In genomic region chr17:8693328-8693727, GRCh38 we compare ENCODE assay signal across 1 cellular context.
TF ChIP-seq lines count a peak whose summit lies in the region.

No MANE protein-coding gene starts in this region.

TF ChIP-seq in IMR-90, 13 proteins besides CTCF, POLR2A, EP300 and RAD21:
- TF ChIP-seq FOS (IDR thresholded peaks at IDR 0.05; ENCODE audit: low read depth, low read length), result no peak
- TF ChIP-seq MAZ (IDR thresholded peaks at IDR 0.05; ENCODE audit: borderline replicate concordance, low read depth, low read length), result no peak
- no peak for TF ChIP-seq CHD1 (IDR thresholded peaks at IDR 0.05; ENCODE audit: low read depth, low read length)
- no peak for TF ChIP-seq ELK1 (IDR thresholded peaks at IDR 0.05; ENCODE audit: borderline replicate concordance, low read depth, low read length)
- TF ChIP-seq SMC3 (IDR thresholded peaks at IDR 0.05; ENCODE audit: low read depth, low read length), result no peak
- no peak for TF ChIP-seq NFE2L2 (IDR thresholded peaks at IDR 0.05; ENCODE audit: low read depth, low read length)
- TF ChIP-seq RFX5 (IDR thresholded peaks at IDR 0.05; ENCODE audit: low read depth, low read length), result no peak
- TF ChIP-seq MAFK (IDR thresholded peaks at IDR 0.05; ENCODE audit: low read depth, low read length), result no peak
- no peak for TF ChIP-seq RCOR1 (IDR thresholded peaks at IDR 0.05; ENCODE audit: insufficient replicate concordance, low read length)
- TF ChIP-seq MXI1 (IDR thresholded peaks at IDR 0.05; ENCODE audit: borderline replicate concordance, low read depth, low read length), result no peak
- no peak for TF ChIP-seq CEBPB (IDR thresholded peaks at IDR 0.05; ENCODE audit: low read depth, low read length)
- no peak for TF ChIP-seq BHLHE40 (IDR thresholded peaks at IDR 0.05; ENCODE audit: low read depth, low read length)
- no peak for TF ChIP-seq USF2 (IDR thresholded peaks at IDR 0.05; ENCODE audit: low read depth, low read length)
